1 cellular context compared by ENCODE assay signal in the genomic region with DNA sequence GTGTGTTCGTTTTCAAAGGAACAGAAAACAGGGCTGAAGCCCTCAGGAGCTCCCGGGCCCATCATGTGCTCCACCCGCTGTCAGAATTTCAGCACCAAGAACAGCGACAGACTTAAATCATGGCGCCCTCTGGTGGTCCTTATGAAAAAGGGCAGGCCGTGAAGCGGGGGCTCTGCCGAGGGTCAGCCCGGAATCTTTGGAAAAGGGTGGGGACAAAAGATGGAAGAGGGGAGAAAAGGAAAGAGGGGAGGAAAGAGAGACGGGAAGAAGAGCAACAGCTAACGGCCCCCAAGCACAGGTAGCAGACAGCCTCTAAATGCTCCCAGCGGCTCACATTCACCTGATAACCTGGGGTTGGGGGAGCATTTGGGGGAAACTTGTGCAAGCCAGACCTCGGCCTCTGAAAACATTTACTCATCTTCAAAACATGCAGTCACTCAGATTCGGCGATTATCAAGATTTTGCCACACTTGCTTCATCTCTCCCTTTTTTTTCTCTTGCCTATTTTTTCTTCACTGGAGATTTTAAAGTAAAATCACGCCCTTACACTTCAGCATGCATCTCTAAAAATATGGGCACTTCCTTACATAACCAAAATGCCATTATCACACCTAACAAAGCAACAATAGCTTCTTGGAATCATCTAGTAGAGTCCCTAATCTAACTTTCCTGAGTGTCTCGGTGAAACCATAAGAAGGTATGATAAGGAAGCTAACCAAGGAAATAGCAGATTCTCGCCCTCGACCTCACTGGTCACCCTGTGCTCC.
TF ChIP-seq lines count a peak whose summit lies in the region.

No MANE protein-coding gene starts in this region.

TF ChIP-seq in WTC11, 78 proteins besides CTCF, POLR2A, EP300 and RAD21 (continued from another document):
- TF ChIP-seq, protein P1, sequence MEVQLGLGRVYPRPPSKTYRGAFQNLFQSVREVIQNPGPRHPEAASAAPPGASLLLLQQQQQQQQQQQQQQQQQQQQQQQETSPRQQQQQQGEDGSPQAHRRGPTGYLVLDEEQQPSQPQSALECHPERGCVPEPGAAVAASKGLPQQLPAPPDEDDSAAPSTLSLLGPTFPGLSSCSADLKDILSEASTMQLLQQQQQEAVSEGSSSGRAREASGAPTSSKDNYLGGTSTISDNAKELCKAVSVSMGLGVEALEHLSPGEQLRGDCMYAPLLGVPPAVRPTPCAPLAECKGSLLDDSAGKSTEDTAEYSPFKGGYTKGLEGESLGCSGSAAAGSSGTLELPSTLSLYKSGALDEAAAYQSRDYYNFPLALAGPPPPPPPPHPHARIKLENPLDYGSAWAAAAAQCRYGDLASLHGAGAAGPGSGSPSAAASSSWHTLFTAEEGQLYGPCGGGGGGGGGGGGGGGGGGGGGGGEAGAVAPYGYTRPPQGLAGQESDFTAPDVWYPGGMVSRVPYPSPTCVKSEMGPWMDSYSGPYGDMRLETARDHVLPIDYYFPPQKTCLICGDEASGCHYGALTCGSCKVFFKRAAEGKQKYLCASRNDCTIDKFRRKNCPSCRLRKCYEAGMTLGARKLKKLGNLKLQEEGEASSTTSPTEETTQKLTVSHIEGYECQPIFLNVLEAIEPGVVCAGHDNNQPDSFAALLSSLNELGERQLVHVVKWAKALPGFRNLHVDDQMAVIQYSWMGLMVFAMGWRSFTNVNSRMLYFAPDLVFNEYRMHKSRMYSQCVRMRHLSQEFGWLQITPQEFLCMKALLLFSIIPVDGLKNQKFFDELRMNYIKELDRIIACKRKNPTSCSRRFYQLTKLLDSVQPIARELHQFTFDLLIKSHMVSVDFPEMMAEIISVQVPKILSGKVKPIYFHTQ (CRISPR knock-in tag; IDR thresholded peaks at IDR 0.05), result no peak
- no peak for TF ChIP-seq TCF7 (CRISPR knock-in tag; IDR thresholded peaks at IDR 0.05; ENCODE audit: low read depth)
- TF ChIP-seq ZNF317 (CRISPR knock-in tag; IDR thresholded peaks at IDR 0.05; ENCODE audit: borderline replicate concordance, low read depth), result no peak
- TF ChIP-seq ETV6 (CRISPR knock-in tag; IDR thresholded peaks at IDR 0.05), result peak; percentile 87
- TF ChIP-seq FOXJ3 (CRISPR knock-in tag; IDR thresholded peaks at IDR 0.05; ENCODE audit: borderline replicate concordance), result no peak
- TF ChIP-seq MYBL2 (CRISPR knock-in tag; IDR thresholded peaks at IDR 0.05), result no peak
- TF ChIP-seq TEAD1 (CRISPR knock-in tag; IDR thresholded peaks at IDR 0.05), result 0 out of 2 replicates have a peak, but pooled peaks have one; percentile 58
- no peak for TF ChIP-seq ZNF121 (CRISPR knock-in tag; IDR thresholded peaks at IDR 0.05)
- no peak for TF ChIP-seq ATF1 (CRISPR knock-in tag; IDR thresholded peaks at IDR 0.05)
